ENCODE assay signal across 1 cellular context in genomic region chr1:64983110-64983509, GRCh38.
TF ChIP-seq lines count a peak whose summit lies in the region.

No MANE protein-coding gene starts in this region.

TF ChIP-seq in IMR-90, 13 proteins besides CTCF, POLR2A, EP300 and RAD21 (continued from another document):
- TF ChIP-seq ELK1 (IDR thresholded peaks at IDR 0.05; ENCODE audit: borderline replicate concordance, low read depth, low read length) (no peak), CEBPB (IDR thresholded peaks at IDR 0.05; ENCODE audit: low read depth, low read length) (no peak), RFX5 (IDR thresholded peaks at IDR 0.05; ENCODE audit: low read depth, low read length) (no peak), MAZ (IDR thresholded peaks at IDR 0.05; ENCODE audit: borderline replicate concordance, low read depth, low read length) (no peak), BHLHE40 (IDR thresholded peaks at IDR 0.05; ENCODE audit: low read depth, low read length) (no peak), USF2 (IDR thresholded peaks at IDR 0.05; ENCODE audit: low read depth, low read length) (no peak), SMC3 (IDR thresholded peaks at IDR 0.05; ENCODE audit: low read depth, low read length) (no peak), MXI1 (IDR thresholded peaks at IDR 0.05; ENCODE audit: borderline replicate concordance, low read depth, low read length) (no peak), RCOR1 (IDR thresholded peaks at IDR 0.05; ENCODE audit: insufficient replicate concordance, low read length) (no peak)
